In the genomic region with DNA sequence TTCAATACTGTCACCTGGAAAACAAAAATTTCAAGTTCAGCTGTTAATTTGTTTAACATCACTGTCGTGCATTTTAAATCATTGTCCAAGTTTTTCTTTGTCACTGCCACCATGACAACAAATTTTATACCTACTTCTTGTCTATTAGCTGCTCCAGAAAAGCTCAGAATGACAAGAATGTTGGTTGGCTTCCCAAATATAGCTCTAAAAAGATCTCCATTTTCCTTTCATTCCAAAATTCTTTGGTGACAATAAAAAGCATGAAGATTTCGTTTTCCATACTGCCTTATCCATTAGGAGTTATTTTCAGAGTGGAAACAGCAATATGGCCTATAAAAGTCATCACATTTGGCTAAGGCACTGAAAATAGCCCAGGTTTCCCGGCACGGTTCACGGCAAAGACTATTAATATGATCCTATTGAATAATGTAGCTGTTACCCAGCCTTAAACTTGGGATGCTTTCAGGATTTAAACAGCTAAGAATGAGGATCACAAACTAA, we compare ENCODE assay signal across 19 cellular contexts. TPM values are rescaled to one million over a fixed set of nuclear protein-coding genes. Genes with fewer than 3 reads are reported as not detected.
DNase-seq lines count a peak whose midpoint lies in the region; ATAC-seq and TF ChIP-seq lines count a peak whose summit lies in the region.
"Had no signal": no experiment of that assay in that cellular context is flagged by ENCODE, and none has a peak within 500 bp of the region (broad histone marks: within the 10 kb centered on the region; RNA-seq: fewer than 3 reads in every experiment).

No MANE protein-coding gene starts in this region.

- H3K4me1 ChIP-seq in vagina (peaks cover 11% of the 10 kb centered on the region), tibial nerve (peaks cover 0 to 30% (median 0%) of the 10 kb centered on the region in 4 donors)
- H3K4me1 ChIP-seq: BE2C had no signal

- peaks cover 5% of the 10 kb centered on the region for H3F3A ChIP-seq in neural cell (ENCODE audit: insufficient read depth, low read length, poor library complexity, severe bottlenecking)

- H3K27me3 ChIP-seq in dorsolateral prefrontal cortex, result no peaks in the 10 kb centered on the region
- no peaks in the 10 kb centered on the region for H3K27me3 ChIP-seq in neural cell (ENCODE audit: insufficient read depth, low read depth, low read length)
- no peaks in the 10 kb centered on the region for H3K27me3 ChIP-seq in vagina
- H3K27me3 ChIP-seq in tibial nerve, result no peaks in the 10 kb centered on the region

- H4K20me1 ChIP-seq in neural cell (ENCODE audit: insufficient read depth), result no peaks in the 10 kb centered on the region

- no peaks in the 10 kb centered on the region for H3K9me3 ChIP-seq in neural cell (ENCODE audit: low read length)
- H3K9me3 ChIP-seq in vagina, result no peaks in the 10 kb centered on the region
- H3K9me3 ChIP-seq in tibial nerve, result no peaks in the 10 kb centered on the region
- H3K9me3 ChIP-seq: BE2C had no signal

- H3K27ac ChIP-seq in dorsolateral prefrontal cortex (peak overlapping the region in 52 of 59 donors; percentile 27 to 99 (median 97)), neural cell (ENCODE audit: low read length) (no peak overlapping the region), vagina (peak overlapping the region; percentile 83), tibial nerve (no peak overlapping the region)

- H3K9me2 ChIP-seq in neural cell (ENCODE audit: insufficient read depth, low read length), result no peaks in the 10 kb centered on the region

- ATAC-seq in GM18520 (IDR thresholded peaks at IDR 0.05; ENCODE audit: unreplicated experiment), result no peak

- WGBS in tibial nerve, 2 donors, result 55 to 57% methylated on average over 5 of the region's 5 CpGs

- no peak overlapping the region for H2AFZ ChIP-seq in neural cell (ENCODE audit: low read depth, low read length)

- H3K36me3 ChIP-seq in neural cell (ENCODE audit: insufficient read depth, low read length) (no peaks in the 10 kb centered on the region), vagina (no peaks in the 10 kb centered on the region), tibial nerve (no peaks in the 10 kb centered on the region)
- H3K36me3 ChIP-seq: BE2C had no signal

- peak overlapping the region; percentile 56 for H3K4me2 ChIP-seq in neural cell (ENCODE audit: low read length)

- H3K79me2 ChIP-seq in neural cell (replicated peaks; ENCODE audit: insufficient read depth, low read length), result peaks cover 36% of the 10 kb centered on the region

- no peak for TF ChIP-seq EP300 in neural cell (conservative IDR thresholded peaks at IDR 0.05; ENCODE audit: poor library complexity, severe bottlenecking)
- TF ChIP-seq EP300 in tibial nerve (IDR thresholded peaks at IDR 0.05), result no peak

- intact Hi-C loops in dorsolateral prefrontal cortex (cut with DNase I), result loop anchor here in 1 of 2 donors (2.0 to 10.0 kb wide), 4 partner anchors 42 to 314 kb away; a partner anchor contains a TSS
- intact Hi-C loops in vagina (cut with DNase I), result no loop called here

- TF ChIP-seq POLR2A in vagina (IDR thresholded peaks at IDR 0.05) (no peak), tibial nerve (IDR thresholded peaks at IDR 0.05) (no peak)

- no peak for TF ChIP-seq RAD21 in neural cell (conservative IDR thresholded peaks at IDR 0.05)

- no peak overlapping the region for H3K9ac ChIP-seq in neural cell (ENCODE audit: low read length)

- 0 out of 2 replicates have a peak overlapping the region, but pooled peaks have one; percentile 85 for H3K4me3 ChIP-seq in WI38 (ENCODE audit: low read depth, low read length)
- H3K4me3 ChIP-seq in dorsolateral prefrontal cortex, result peak overlapping the region in 58 of 59 donors; percentile 39 to 99 (median 92)
- peak overlapping the region; percentile 83 for H3K4me3 ChIP-seq in neural cell (ENCODE audit: low read length)
- H3K4me3 ChIP-seq in vagina, result no peak overlapping the region
- no peak overlapping the region for H3K4me3 ChIP-seq in tibial nerve

- DNase-seq in dorsolateral prefrontal cortex (no peak), vagina (ENCODE audit: extremely low spot score in 2 of 2) (no peak), EL (no peak), tibial nerve (ENCODE audit: low spot score in 2 of 2) (no peak)
- DNase-seq: BE2C; Calu3; CD4-positive, alpha-beta memory T cell; DMS79; H9; NCI-H1105 treated with DMSO at 0.1 percent for 48 hours; NCI-H1694 treated with DMSO at 0.1 percent for 48 hours; NCI-H2107; NCI-H226; NK-92 treated with Interleukin-12 subunit alpha and Interleukin-12 subunit beta, amount 100 ng/mL, for 24 hours; SHP77 treated with DMSO at 0.1 percent for 48 hours had no signal

- TF ChIP-seq CTCF in WI38 (IDR thresholded peaks at IDR 0.05; ENCODE audit: low read depth, low read length), result no peak
- no peak for TF ChIP-seq CTCF in dorsolateral prefrontal cortex (IDR thresholded peaks at IDR 0.05 in 54 of 56, conservative IDR thresholded peaks at IDR 0.05 in 2 of 56; ENCODE audit: low read depth in 1 of 56, partially characterized antibody in 56 of 56)
- no peak for TF ChIP-seq CTCF in neural cell (IDR thresholded peaks at IDR 0.05; ENCODE audit: poor library complexity, severe bottlenecking)
- TF ChIP-seq CTCF in vagina (IDR thresholded peaks at IDR 0.05), result no peak
- TF ChIP-seq CTCF in tibial nerve (IDR thresholded peaks at IDR 0.05), result no peak

TF ChIP-seq in neural cell, 6 proteins besides CTCF, POLR2A, EP300 and RAD21:
- TF ChIP-seq MXI1 (conservative IDR thresholded peaks at IDR 0.05; ENCODE audit: poor library complexity, severe bottlenecking), result no peak
- no peak for TF ChIP-seq EZH2 (IDR thresholded peaks at IDR 0.05; ENCODE audit: borderline replicate concordance, insufficient read depth, low read length, poor library complexity, severe bottlenecking)
- TF ChIP-seq POLR2AphosphoS5 (IDR thresholded peaks at IDR 0.05), result no peak
- TF ChIP-seq SMC3 (conservative IDR thresholded peaks at IDR 0.05; ENCODE audit: poor library complexity), result no peak
- TF ChIP-seq, protein P1, sequence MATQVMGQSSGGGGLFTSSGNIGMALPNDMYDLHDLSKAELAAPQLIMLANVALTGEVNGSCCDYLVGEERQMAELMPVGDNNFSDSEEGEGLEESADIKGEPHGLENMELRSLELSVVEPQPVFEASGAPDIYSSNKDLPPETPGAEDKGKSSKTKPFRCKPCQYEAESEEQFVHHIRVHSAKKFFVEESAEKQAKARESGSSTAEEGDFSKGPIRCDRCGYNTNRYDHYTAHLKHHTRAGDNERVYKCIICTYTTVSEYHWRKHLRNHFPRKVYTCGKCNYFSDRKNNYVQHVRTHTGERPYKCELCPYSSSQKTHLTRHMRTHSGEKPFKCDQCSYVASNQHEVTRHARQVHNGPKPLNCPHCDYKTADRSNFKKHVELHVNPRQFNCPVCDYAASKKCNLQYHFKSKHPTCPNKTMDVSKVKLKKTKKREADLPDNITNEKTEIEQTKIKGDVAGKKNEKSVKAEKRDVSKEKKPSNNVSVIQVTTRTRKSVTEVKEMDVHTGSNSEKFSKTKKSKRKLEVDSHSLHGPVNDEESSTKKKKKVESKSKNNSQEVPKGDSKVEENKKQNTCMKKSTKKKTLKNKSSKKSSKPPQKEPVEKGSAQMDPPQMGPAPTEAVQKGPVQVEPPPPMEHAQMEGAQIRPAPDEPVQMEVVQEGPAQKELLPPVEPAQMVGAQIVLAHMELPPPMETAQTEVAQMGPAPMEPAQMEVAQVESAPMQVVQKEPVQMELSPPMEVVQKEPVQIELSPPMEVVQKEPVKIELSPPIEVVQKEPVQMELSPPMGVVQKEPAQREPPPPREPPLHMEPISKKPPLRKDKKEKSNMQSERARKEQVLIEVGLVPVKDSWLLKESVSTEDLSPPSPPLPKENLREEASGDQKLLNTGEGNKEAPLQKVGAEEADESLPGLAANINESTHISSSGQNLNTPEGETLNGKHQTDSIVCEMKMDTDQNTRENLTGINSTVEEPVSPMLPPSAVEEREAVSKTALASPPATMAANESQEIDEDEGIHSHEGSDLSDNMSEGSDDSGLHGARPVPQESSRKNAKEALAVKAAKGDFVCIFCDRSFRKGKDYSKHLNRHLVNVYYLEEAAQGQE (IDR thresholded peaks at IDR 0.05; ENCODE audit: borderline replicate concordance), result no peak
- TF ChIP-seq TAF1 (IDR thresholded peaks at IDR 0.05; ENCODE audit: low read depth), result no peak

RNA-seq across cellular contexts. Expression of a gene that starts 2.8 kb away (rescaled TPM):
- total RNA-seq in dorsolateral prefrontal cortex (100 to 1,000 TPM in 1 of 120 experiments, 10 to 100 TPM in 119; 32.0 to 119 (median 57.5) TPM), vagina (25.0 TPM), tibial nerve (10 to 100 TPM; 12.9 to 19.3 (median 17.1) TPM)
- 35.2 and 53.5 TPM in 2 replicates for polyA plus RNA-seq in neural cell
- 59.2 and 66.0 TPM in 2 replicates for polyA minus RNA-seq in neural cell
- total RNA-seq: CD4-positive, alpha-beta memory T cell; G401 had no signal
- polyA plus RNA-seq: CD4-positive, alpha-beta memory T cell had no signal

Comparison
In these comparisons a context has a peak if more than half of its experiments do, and no peak if none do; other contexts are left out.
1. H3K4me3 ChIP-seq: peak in WI38 (single experiment), dorsolateral prefrontal cortex (58 of 59) and neural cell (single experiment); none in vagina (0 of 2) and tibial nerve (0 of 4).
2. H3K27ac ChIP-seq: peak in dorsolateral prefrontal cortex (52 of 59) and vagina (single experiment); none in neural cell (single experiment) and tibial nerve (0 of 4).